In the genomic region with DNA sequence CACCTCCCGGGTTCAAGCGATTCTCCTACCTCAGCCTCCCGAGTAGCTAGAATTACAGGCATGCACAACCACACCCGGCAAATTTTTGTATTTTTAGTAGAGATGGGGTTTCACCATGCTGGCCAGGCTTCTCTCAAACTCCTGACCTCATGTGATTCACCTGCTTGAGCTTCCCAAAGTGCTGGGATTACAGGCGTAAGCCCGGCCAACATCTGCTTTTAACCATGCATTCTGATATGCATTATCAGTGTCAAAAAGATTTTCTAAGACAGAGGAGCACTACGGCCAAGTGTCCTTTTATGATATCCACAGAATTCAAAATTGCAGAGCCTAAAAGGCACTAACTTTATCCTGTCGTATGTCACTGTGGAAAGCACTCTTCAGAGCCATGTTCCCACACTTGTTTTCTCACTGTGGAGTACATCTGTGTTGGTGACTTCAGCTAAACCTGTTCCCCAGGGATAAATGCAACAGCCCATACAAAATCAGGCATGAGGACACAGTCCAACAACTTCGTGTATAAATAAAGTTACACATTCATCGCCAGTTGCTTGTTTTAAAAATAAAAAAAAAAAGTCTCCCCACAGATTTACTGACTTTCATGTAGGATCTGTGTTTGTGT, we compare ENCODE assay signal across 1 cellular context.
TF ChIP-seq lines count a peak whose summit lies in the region.

No MANE protein-coding gene starts in this region.

TF ChIP-seq in K562, 482 proteins besides CTCF, POLR2A, EP300 and RAD21 (continued from another document):
- peak; percentile 54 for TF ChIP-seq ZBTB40 (IDR thresholded peaks at IDR 0.05)
- no peak for TF ChIP-seq ZBTB40 (CRISPR knock-in tag; IDR thresholded peaks at IDR 0.05)
- no peak for TF ChIP-seq RBM15 (IDR thresholded peaks at IDR 0.05; ENCODE audit: insufficient read depth, low read length)
- TF ChIP-seq RBBP5 (IDR thresholded peaks at IDR 0.05; ENCODE audit: borderline replicate concordance, insufficient read depth, low read length, poor library complexity, severe bottlenecking), result no peak
- TF ChIP-seq ARID1B (IDR thresholded peaks at IDR 0.05), result 0 out of 2 replicates have a peak, but pooled peaks have one; percentile 29
- no peak for TF ChIP-seq JUN (IDR thresholded peaks at IDR 0.05; ENCODE audit: borderline replicate concordance, low read depth, low read length)
- no peak for TF ChIP-seq JUN (CRISPR knock-in tag; IDR thresholded peaks at IDR 0.05; ENCODE audit: borderline replicate concordance)
- TF ChIP-seq TRIM28 (IDR thresholded peaks at IDR 0.05), result no peak
- no peak for TF ChIP-seq TFE3 (CRISPR knock-in tag; IDR thresholded peaks at IDR 0.05)
- peak; percentile 58 for TF ChIP-seq CBFA2T2 (conservative IDR thresholded peaks at IDR 0.05)
- TF ChIP-seq CBFA2T3 (IDR thresholded peaks at IDR 0.05), result peak; percentile 73
